ENCODE assay signal across 21 cellular contexts in the genomic region with DNA sequence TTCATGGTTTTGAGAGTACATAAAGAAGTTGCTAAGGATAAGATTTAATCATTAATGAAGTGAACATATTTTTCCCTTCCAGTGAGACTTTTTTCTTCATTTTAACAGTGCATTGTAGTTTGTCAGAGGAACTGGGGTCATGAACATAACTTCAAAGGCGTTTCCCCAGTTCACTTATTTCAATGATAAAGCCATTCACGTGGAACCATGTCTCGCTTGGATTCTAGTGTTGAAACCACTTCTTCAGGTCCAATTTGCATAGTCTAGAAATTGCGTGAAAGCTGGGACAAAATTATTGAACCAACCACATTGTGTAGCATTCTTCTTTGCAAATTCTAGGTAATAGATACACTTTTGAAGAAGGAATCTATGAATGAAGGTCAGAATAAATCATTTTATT.
DNase-seq lines count a peak whose midpoint lies in the region; ATAC-seq and TF ChIP-seq lines count a peak whose summit lies in the region.
"Had no signal": no experiment of that assay in that cellular context is flagged by ENCODE, and none has a peak within 500 bp of the region (broad histone marks: within the 10 kb centered on the region; RNA-seq: fewer than 3 reads in every experiment).

No MANE protein-coding gene starts in this region.

- DNase-seq in activated B cell treated with CpG ODN at 0.5 μM for 24 hours = no peak
- DNase-seq in memory B cell (ENCODE audit: low spot score in 2 of 2) = no peak
- no peak for DNase-seq in stimulated activated naive B cell treated with anti-CD40 and anti-IgM and Interleukin-4, amounts not matched to agents 10 μg/mL and 1 μg/mL and 100 μg/mL, for 72 hours
- no peak for DNase-seq in AML-193 (lab: John Stamatoyannopoulos, UW)
- no peak for DNase-seq in NK-92 treated with Interleukin-12 subunit alpha and Interleukin-12 subunit beta, amount 100 ng/mL, for 24 hours (lab: John Stamatoyannopoulos, UW)
- DNase-seq: C1 segment of cervical spinal cord; CD4-positive, CD25-positive, alpha-beta regulatory T cell; CD8-positive, alpha-beta memory T cell; COR-L47; DMS 273 treated with DMSO at 0.1 percent for 48 hours; DMS53; DND-41; EL; HCEC 1CT; KG1 had no signal

- no peak for TF ChIP-seq CTCF in activated B cell treated with CpG ODN at 0.5 μM for 24 hours (IDR thresholded peaks at IDR 0.05)

- intact Hi-C loops in activated B cell treated with CpG ODN at 0.5 μM for 24 hours (cut with micrococcal nuclease) = loop anchor here (1.0 kb wide), 1 partner anchor 12 kb away; no protein-coding TSS in a partner anchor

- CTCF ChIA-PET in activated B cell treated with CpG ODN at 0.5 μM for 24 hours (lab: Charles Lee) = no interaction called here

- H3K27me3 Mint-ChIP-seq in activated B cell treated with CpG ODN at 0.5 μM for 24 hours (no peaks in the 10 kb centered on the region), memory B cell (peaks cover 6% of the 10 kb centered on the region)
- peaks cover 0 to 19% of the 10 kb centered on the region in 2 donors for H3K27me3 Mint-ChIP-seq in stimulated activated naive B cell treated with anti-CD40 and anti-IgM and Interleukin-4, amounts not matched to agents 10 μg/mL and 1 μg/mL and 100 μg/mL, for 72 hours

- no peaks in the 10 kb centered on the region for H4K20me1 ChIP-seq in BLaER1

- no peaks in the 10 kb centered on the region for H3K36me3 Mint-ChIP-seq in activated B cell treated with CpG ODN at 0.5 μM for 24 hours (ENCODE audit: low read depth)
- H3K36me3 Mint-ChIP-seq in memory B cell = no peaks in the 10 kb centered on the region
- H3K36me3 Mint-ChIP-seq in stimulated activated naive B cell treated with anti-CD40 and anti-IgM and Interleukin-4, amounts not matched to agents 10 μg/mL and 1 μg/mL and 100 μg/mL, for 72 hours = peaks cover 0 to 2% of the 10 kb centered on the region in 2 donors
- H3K36me3 Mint-ChIP-seq: CD4-positive, CD25-positive, alpha-beta regulatory T cell had no signal

- H3K4me3 ChIP-seq in BLaER1 = no peak overlapping the region
- H3K4me3 ChIP-seq: A549, GM12878, GM23338 had no signal

- H3K4me1 Mint-ChIP-seq in activated B cell treated with CpG ODN at 0.5 μM for 24 hours (peaks cover 23% of the 10 kb centered on the region), memory B cell (peaks cover 18% of the 10 kb centered on the region)
- peaks cover 15 to 31% of the 10 kb centered on the region in 2 donors for H3K4me1 Mint-ChIP-seq in stimulated activated naive B cell treated with anti-CD40 and anti-IgM and Interleukin-4, amounts not matched to agents 10 μg/mL and 1 μg/mL and 100 μg/mL, for 72 hours
- H3K4me1 Mint-ChIP-seq: CD8-positive, alpha-beta memory T cell; GM23338 had no signal

- H3K4me2 ChIP-seq in BLaER1 = peak overlapping the region; percentile 36
- H3K4me2 ChIP-seq: A549, GM23338 had no signal

- ATAC-seq in activated B cell treated with CpG ODN at 0.5 μM for 24 hours (ENCODE audit: low read depth) (peak; percentile 25), memory B cell (ENCODE audit: low read depth) (peak; percentile 44), HG03280 (IDR thresholded peaks at IDR 0.05; ENCODE audit: unreplicated experiment) (no peak)
- ATAC-seq in stimulated activated naive B cell treated with anti-CD40 and anti-IgM and Interleukin-4, amounts not matched to agents 10 μg/mL and 1 μg/mL and 100 μg/mL, for 72 hours (replicated peaks) = peak; percentile 58 to 63
- ATAC-seq: A549, GM12878, GM23338 had no signal

- H3K4me1 ChIP-seq in BLaER1 = peaks cover 29% of the 10 kb centered on the region
- H3K4me1 ChIP-seq: A549 had no signal

- no peaks in the 10 kb centered on the region for H3K36me3 ChIP-seq in BLaER1

- H3K9me3 Mint-ChIP-seq in activated B cell treated with CpG ODN at 0.5 μM for 24 hours (peaks cover 4% of the 10 kb centered on the region), memory B cell (peaks cover 4% of the 10 kb centered on the region)
- H3K9me3 Mint-ChIP-seq in stimulated activated naive B cell treated with anti-CD40 and anti-IgM and Interleukin-4, amounts not matched to agents 10 μg/mL and 1 μg/mL and 100 μg/mL, for 72 hours = peaks cover 3 to 9% of the 10 kb centered on the region in 2 donors
- H3K9me3 Mint-ChIP-seq: GM23338 had no signal

- H3K4me3 Mint-ChIP-seq in activated B cell treated with CpG ODN at 0.5 μM for 24 hours (no peak overlapping the region), memory B cell (no peak overlapping the region)
- no peak overlapping the region for H3K4me3 Mint-ChIP-seq in stimulated activated naive B cell treated with anti-CD40 and anti-IgM and Interleukin-4, amounts not matched to agents 10 μg/mL and 1 μg/mL and 100 μg/mL, for 72 hours
- H3K4me3 Mint-ChIP-seq: CD4-positive, CD25-positive, alpha-beta regulatory T cell; CD8-positive, alpha-beta memory T cell; GM23338 had no signal

- no peak overlapping the region for H3K9ac ChIP-seq in BLaER1

- H3K9me3 ChIP-seq in BLaER1 = no peaks in the 10 kb centered on the region
- H3K9me3 ChIP-seq: A549 had no signal

- no peak overlapping the region for H3K27ac ChIP-seq in BLaER1
- H3K27ac ChIP-seq: 22Rv1, A549 had no signal

- POLR2A ChIA-PET in activated B cell treated with CpG ODN at 0.5 μM for 24 hours (lab: Charles Lee) = no interaction called here

- H3K27ac Mint-ChIP-seq in activated B cell treated with CpG ODN at 0.5 μM for 24 hours (no peak overlapping the region), memory B cell (no peak overlapping the region)
- no peak overlapping the region for H3K27ac Mint-ChIP-seq in stimulated activated naive B cell treated with anti-CD40 and anti-IgM and Interleukin-4, amounts not matched to agents 10 μg/mL and 1 μg/mL and 100 μg/mL, for 72 hours
- H3K27ac Mint-ChIP-seq: CD4-positive, CD25-positive, alpha-beta regulatory T cell; CD8-positive, alpha-beta memory T cell; GM23338 had no signal

- H3K27me3 ChIP-seq in BLaER1 = no peaks in the 10 kb centered on the region
